ENCODE assay signal across 17 cellular contexts in genomic region chr1:41713141-41713540, GRCh38.
DNase-seq lines count a peak whose midpoint lies in the region; ATAC-seq and TF ChIP-seq lines count a peak whose summit lies in the region.
"Had no signal": no experiment of that assay in that cellular context is flagged by ENCODE, and none has a peak within 500 bp of the region (broad histone marks: within the 10 kb centered on the region; RNA-seq: fewer than 3 reads in every experiment).

No MANE protein-coding gene starts in this region.

- H3K9me2 ChIP-seq in GM23338 (ENCODE audit: insufficient read depth), result no peaks in the 10 kb centered on the region

- H3K4me2 ChIP-seq in mesenchymal stem cell (ENCODE audit: low read length, poor library complexity, severe bottlenecking), result no peak overlapping the region
- no peak overlapping the region for H3K4me2 ChIP-seq in GM23338

- H2BK12ac ChIP-seq in mesenchymal stem cell (ENCODE audit: low read length in 2 of 2), result no peak overlapping the region

- H2AFZ ChIP-seq in mesenchymal stem cell (ENCODE audit: low read depth, low read length), result no peak overlapping the region
- H2AFZ ChIP-seq in GM23338, result no peak overlapping the region

- peaks cover 23% of the 10 kb centered on the region for H3K79me1 ChIP-seq in mesenchymal stem cell (replicated peaks; ENCODE audit: low read length, poor library complexity, severe bottlenecking)

- H3K14ac ChIP-seq in mesenchymal stem cell (ENCODE audit: low read length in 2 of 2), result no peak overlapping the region

- H3K23ac ChIP-seq in mesenchymal stem cell (ENCODE audit: low read length in 2 of 2), result no peak overlapping the region

- 83% methylated on average over 5 of the region's 5 CpGs for WGBS in mesenchymal stem cell

- no peaks in the 10 kb centered on the region for H3F3A ChIP-seq in GM23338 (replicated peaks; ENCODE audit: low read depth)

- no peak overlapping the region for H4K91ac ChIP-seq in mesenchymal stem cell (ENCODE audit: low read length)

- peak overlapping the region; percentile 5 for H3K27ac ChIP-seq in caudate nucleus (ENCODE audit: low read depth, low read length)
- H3K27ac ChIP-seq in mesenchymal stem cell (ENCODE audit: low read length, poor library complexity, severe bottlenecking), result peak overlapping the region; percentile 85
- H3K27ac ChIP-seq in GM23338 (ENCODE audit: low read depth), result no peak overlapping the region
- H3K27ac ChIP-seq: C4-2B, esophagus squamous epithelium, ovary, uterus had no signal

- H3K9me3 Mint-ChIP-seq in GM23338, result no peaks in the 10 kb centered on the region
- H3K9me3 Mint-ChIP-seq: activated naive CD8-positive, alpha-beta T cell treated with anti-CD3 and anti-CD28 coated beads, Interleukin-2, amount 10 ng/mL, durations not matched to agents 7 days and 5 days had no signal

- H4K8ac ChIP-seq in mesenchymal stem cell (ENCODE audit: low read length), result no peak overlapping the region

- intact Hi-C loops in Right ventricle myocardium superior (cut with DNase I) (no loop called here), Right ventricle myocardium inferior (cut with DNase I) (no loop called here)

- H2BK15ac ChIP-seq in mesenchymal stem cell (ENCODE audit: low read depth, poor library complexity, severe bottlenecking), result no peak overlapping the region

- H3K4ac ChIP-seq in mesenchymal stem cell (ENCODE audit: low read depth in 1 of 2, low read length in 2 of 2), result no peak overlapping the region

- peak; percentile 21 for ATAC-seq in Right ventricle myocardium superior (ENCODE audit: poor library complexity)
- ATAC-seq in Right ventricle myocardium inferior, result no peak
- no peak; the same call in 2 of the 3 replicates for ATAC-seq in GM23338
- no peak for ATAC-seq in HG03045 (IDR thresholded peaks at IDR 0.05; ENCODE audit: unreplicated experiment)
- ATAC-seq: left lobe of liver had no signal

- peak overlapping the region; percentile 22 for H2BK5ac ChIP-seq in mesenchymal stem cell (ENCODE audit: low read depth, low read length, poor library complexity, severe bottlenecking)

- peak overlapping the region; percentile 90 for H2AK5ac ChIP-seq in mesenchymal stem cell (ENCODE audit: low read length, severe bottlenecking)

- no peaks in the 10 kb centered on the region; the same call in 2 of the 3 replicates for H3K36me3 Mint-ChIP-seq in GM23338 (ENCODE audit: low read depth)
- H3K36me3 Mint-ChIP-seq: activated naive CD8-positive, alpha-beta T cell treated with anti-CD3 and anti-CD28 coated beads, Interleukin-2, amount 10 ng/mL, durations not matched to agents 7 days and 5 days had no signal

- H3K27me3 ChIP-seq in mesenchymal stem cell (ENCODE audit: control insufficient read depth in 1 of 2, insufficient read depth in 1 of 2, low read length in 2 of 2), result peaks cover 0 to 6% of the 10 kb centered on the region in 2 experiments
- H3K27me3 ChIP-seq in GM23338 (ENCODE audit: insufficient read depth), result no peaks in the 10 kb centered on the region
- H3K27me3 ChIP-seq: esophagus squamous epithelium, MG63, ovary, uterus had no signal

- H2BK120ac ChIP-seq in mesenchymal stem cell (ENCODE audit: low read depth, low read length), result no peak overlapping the region

- no peak overlapping the region for H3K27ac Mint-ChIP-seq in GM23338
- H3K27ac Mint-ChIP-seq: activated naive CD8-positive, alpha-beta T cell treated with anti-CD3 and anti-CD28 coated beads, Interleukin-2, amount 10 ng/mL, durations not matched to agents 7 days and 5 days had no signal

- peaks cover 13% of the 10 kb centered on the region for H3K27me3 Mint-ChIP-seq in GM23338 (ENCODE audit: insufficient read depth, low read depth, poor library complexity)

- H3K36me3 ChIP-seq in mesenchymal stem cell (ENCODE audit: control insufficient read depth in 1 of 2, insufficient read depth in 2 of 2, low read depth in 1 of 2, low read length in 2 of 2) (no peaks in the 10 kb centered on the region), GM23338 (ENCODE audit: insufficient read depth) (no peaks in the 10 kb centered on the region)
- H3K36me3 ChIP-seq: esophagus squamous epithelium, MG63, ovary, uterus had no signal

- H3K18ac ChIP-seq in mesenchymal stem cell (ENCODE audit: low read depth in 1 of 2, low read length in 2 of 2), result no peak overlapping the region

- H3K9ac ChIP-seq in mesenchymal stem cell (ENCODE audit: low read length), result no peak overlapping the region

- no peaks in the 10 kb centered on the region for H4K20me1 ChIP-seq in GM23338 (replicated peaks; ENCODE audit: insufficient read depth)

- DNase-seq in Right ventricle myocardium superior (no peak), Right ventricle myocardium inferior (ENCODE audit: missing footprints) (no peak), caudate nucleus (lab: John Stamatoyannopoulos, UW) (peak in 6 of 61 donors; percentile 6 to 30 (median 21)), mesenchymal stem cell (peak; percentile 10), superior temporal gyrus (ENCODE audit: extremely low spot score) (peak; percentile 30), GM23338 (ENCODE audit: low spot score) (no peak), NCI-H345 treated with DMSO at 0.1 percent for 48 hours (lab: John Stamatoyannopoulos, UW; ENCODE audit: unreplicated experiment) (no peak)
- DNase-seq: activated naive CD8-positive, alpha-beta T cell treated with anti-CD3 and anti-CD28 coated beads, Interleukin-2, amount 10 ng/mL, durations not matched to agents 7 days and 5 days; esophagus squamous epithelium; GDM1; NCI-H1436 treated with DMSO at 0.1 percent for 48 hours; ovary had no signal

- no peaks in the 10 kb centered on the region for H3K79me2 ChIP-seq in GM23338 (replicated peaks; ENCODE audit: insufficient read depth)

- H3K4me1 ChIP-seq in mesenchymal stem cell (ENCODE audit: control insufficient read depth, insufficient read depth, low read depth, low read length), result peaks cover 49% of the 10 kb centered on the region
- H3K4me1 ChIP-seq in GM23338 (ENCODE audit: insufficient read depth), result no peaks in the 10 kb centered on the region

- no peak overlapping the region for H3K4me3 Mint-ChIP-seq in GM23338
- H3K4me3 Mint-ChIP-seq: activated naive CD8-positive, alpha-beta T cell treated with anti-CD3 and anti-CD28 coated beads, Interleukin-2, amount 10 ng/mL, durations not matched to agents 7 days and 5 days had no signal

- H3K4me1 Mint-ChIP-seq in GM23338, result peaks cover 12% of the 10 kb centered on the region

- TF ChIP-seq CTCF in GM23338 (conservative IDR thresholded peaks at IDR 0.05; ENCODE audit: low read depth in 2 of 2), result no peak

- H3K4me3 ChIP-seq in mesenchymal stem cell (ENCODE audit: insufficient read depth in 1 of 2, low read depth in 1 of 2, low read length in 2 of 2) (no peak overlapping the region), GM23338 (no peak overlapping the region)
- H3K4me3 ChIP-seq: esophagus squamous epithelium, MG63, ovary, uterus had no signal

- no peaks in the 10 kb centered on the region for H3K9me3 ChIP-seq in mesenchymal stem cell (ENCODE audit: control insufficient read depth, low read length)
- H3K9me3 ChIP-seq: esophagus squamous epithelium, MG63, ovary, uterus had no signal

TF ChIP-seq in GM23338, 12 proteins besides CTCF, POLR2A, EP300 and RAD21:
- TF ChIP-seq STAT1 (IDR thresholded peaks at IDR 0.05; ENCODE audit: unreplicated experiment) (no peak), EZH2phosphoT487 (IDR thresholded peaks at IDR 0.05; ENCODE audit: unreplicated experiment) (no peak), ETS1 (IDR thresholded peaks at IDR 0.05) (no peak), ZNF331 (CRISPR knock-in tag; IDR thresholded peaks at IDR 0.05; ENCODE audit: low read depth) (no peak), POLR2AphosphoS5 (IDR thresholded peaks at IDR 0.05; ENCODE audit: low read depth) (no peak), ZNF114 (CRISPR knock-in tag; IDR thresholded peaks at IDR 0.05) (no peak)

Comparison
In these comparisons a context has a peak if more than half of its experiments do, and no peak if none do; other contexts are left out.
1. DNase-seq: peak in mesenchymal stem cell (single experiment) and superior temporal gyrus (single experiment); none in Right ventricle myocardium superior (single experiment), Right ventricle myocardium inferior (single experiment), GM23338 (single experiment) and NCI-H345 treated with DMSO at 0.1 percent for 48 hours (single experiment).